In the genomic region with DNA sequence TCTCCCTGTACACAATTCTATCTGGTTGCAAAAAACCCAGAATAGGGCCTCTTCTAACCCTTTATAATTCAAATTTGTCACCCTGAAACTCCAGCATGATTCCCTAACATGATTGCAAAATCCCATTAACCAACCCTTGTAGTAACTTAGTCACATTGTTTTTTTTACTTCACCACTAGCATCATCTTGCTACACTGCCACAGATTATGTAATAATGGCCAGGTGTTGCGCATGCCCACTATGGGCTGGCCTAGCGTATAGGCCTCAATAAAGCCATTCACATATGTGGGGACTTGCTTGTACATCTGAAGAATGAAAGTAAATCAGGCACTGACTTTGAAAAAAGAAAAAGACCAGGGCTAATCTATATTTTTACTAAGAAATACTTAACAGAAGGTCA, we compare ENCODE assay signal across 22 cellular contexts. TPM values are rescaled to one million over a fixed set of nuclear protein-coding genes. Genes with fewer than 3 reads are reported as not detected.
DNase-seq lines count a peak whose midpoint lies in the region; ATAC-seq, FAIRE-seq and TF ChIP-seq lines count a peak whose summit lies in the region.
"Had no signal": no experiment of that assay in that cellular context is flagged by ENCODE, and none has a peak within 500 bp of the region (broad histone marks: within the 10 kb centered on the region; RNA-seq: fewer than 3 reads in every experiment).

No MANE protein-coding gene starts in this region.

- POLR2A ChIA-PET in K562 (lab: Yijun Ruan, JAX): no interaction called here

- TF ChIP-seq EP300 in K562 (IDR thresholded peaks at IDR 0.05; ENCODE audit: low read length): no peak
- no peak for TF ChIP-seq EP300 in transverse colon (IDR thresholded peaks at IDR 0.05; ENCODE audit: low read depth)

- H3K9me1 ChIP-seq in K562 (ENCODE audit: control insufficient read depth, insufficient read depth, low read length): no peaks in the 10 kb centered on the region

- no peaks in the 10 kb centered on the region for H3K79me2 ChIP-seq in K562 (ENCODE audit: control insufficient read depth, insufficient read depth, low read length)

- 6% methylated on average over 2 of the region's 2 CpGs for whole genome bisulfite sequencing in K562 (ENCODE audit: insufficient coverage, low coverage, missing lambda C conversion rate)
- WGBS in mesenchymal stem cell: 95% methylated on average over 2 of the region's 2 CpGs
- WGBS in transverse colon (ENCODE audit: low coverage in 1 of 2), 2 donors: 90 to 100% methylated on average over 2 of the region's 2 CpGs

- DNase-seq in GF-D8 (lab: John Stamatoyannopoulos, UW) (peak; percentile 14), NOMO-1 treated with DMSO at 0.1 percent for 48 hours (lab: John Stamatoyannopoulos, UW; ENCODE audit: unreplicated experiment) (peak; percentile 97), K562 (ENCODE audit: extremely low read depth in 1 of 4, low spot score in 3 of 4) (no peak), mesenchymal stem cell (peak; percentile 59), transverse colon (no peak)
- DNase-seq in stimulated activated naive CD4-positive, alpha-beta T cell treated with Interleukin-2 at 50 U/mL for 16 hours (lab: John Stamatoyannopoulos, UW): no peak
- DNase-seq: activated CD4-positive, alpha-beta T cell treated with anti-CD3 and anti-CD28 coated beads, Interleukin-2, amount 50 U/mL, for 48 hours; activated T-cell treated with anti-CD3 and anti-CD28 coated beads, Interleukin-2, amount 50 U/mL, for 24 hours; BE2C; NCI-H1417 treated with DMSO at 0.1 percent for 48 hours; small intestine; stimulated activated CD4-positive, alpha-beta T cell treated with anti-CD3 and anti-CD28 coated beads, Interleukin-4, amount 100 ng/mL, for 4 hours had no signal

- ATAC-seq in K562 (no peak), HG02840 (IDR thresholded peaks at IDR 0.05; ENCODE audit: low FRiP score, unreplicated experiment) (no peak), HG02623 (IDR thresholded peaks at IDR 0.05; ENCODE audit: unreplicated experiment) (no peak)
- ATAC-seq: activated naive CD4-positive, alpha-beta T cell treated with anti-CD3 and anti-CD28 coated beads, Interleukin-2, amount 50 U/mL, for 72 hours; left lobe of liver; SK-N-SH treated with all-trans-retinoic acid at 6 μM for 48 hours had no signal

- H2BK120ac ChIP-seq in mesenchymal stem cell (ENCODE audit: low read depth, low read length): no peak overlapping the region

- H2BK12ac ChIP-seq in mesenchymal stem cell (ENCODE audit: low read length in 2 of 2): no peak overlapping the region

- H3K14ac ChIP-seq in mesenchymal stem cell (ENCODE audit: low read length in 2 of 2): no peak overlapping the region

- H3K4me2 ChIP-seq in K562 (ENCODE audit: insufficient read depth, low read length): no peak overlapping the region
- H3K4me2 ChIP-seq in mesenchymal stem cell (ENCODE audit: low read length, poor library complexity, severe bottlenecking): no peak overlapping the region

- no peaks in the 10 kb centered on the region for H4K20me1 ChIP-seq in K562 (replicated peaks; ENCODE audit: control insufficient read depth, insufficient read depth, low read length)

- no peaks in the 10 kb centered on the region for H3K27me3 ChIP-seq in K562 (ENCODE audit: control insufficient read depth in 2 of 2, insufficient read depth in 2 of 2, low read length in 2 of 2)
- H3K27me3 ChIP-seq in mesenchymal stem cell (ENCODE audit: control insufficient read depth in 1 of 2, insufficient read depth in 1 of 2, low read length in 2 of 2): no peaks in the 10 kb centered on the region
- H3K27me3 ChIP-seq in transverse colon: no peaks in the 10 kb centered on the region
- H3K27me3 ChIP-seq: BE2C, cardiac muscle cell, pancreas had no signal

- H4K91ac ChIP-seq in mesenchymal stem cell (ENCODE audit: low read length): no peak overlapping the region

- no peak overlapping the region for H3K27ac ChIP-seq in K562 (ENCODE audit: extremely low read depth, low read depth, low read length)
- no peak overlapping the region for H3K27ac ChIP-seq in mesenchymal stem cell (ENCODE audit: low read length, poor library complexity, severe bottlenecking)
- no peak overlapping the region for H3K27ac ChIP-seq in transverse colon
- H3K27ac ChIP-seq: cardiac muscle cell, pancreas, thoracic aorta had no signal

- no peak for TF ChIP-seq POLR2A in K562 (conservative IDR thresholded peaks at IDR 0.05)
- no peak for TF ChIP-seq POLR2A in transverse colon (IDR thresholded peaks at IDR 0.05)

- in situ Hi-C loops in K562 (cut with MboI) (no loop called here), transverse colon (cut with MboI; ENCODE audit: low pct_ligation_motif_present in 1 of 4, low pct_unique_long_range_greater_than_20kb in 1 of 4, low sequenced_read_pairs in 3 of 4) (no loop called here)

- H4K8ac ChIP-seq in mesenchymal stem cell (ENCODE audit: low read length): no peak overlapping the region

- intact Hi-C loops in K562 (cut with micrococcal nuclease): no loop called here
- intact Hi-C loops in transverse colon (cut with DNase I; ENCODE audit: low total_unique reads): no loop called here

- TF ChIP-seq RAD21 in K562 (CRISPR knock-in tag; conservative IDR thresholded peaks at IDR 0.05 in 1 of 2, IDR thresholded peaks at IDR 0.05 in 1 of 2): no peak

- no peaks in the 10 kb centered on the region for H3K79me1 ChIP-seq in mesenchymal stem cell (replicated peaks; ENCODE audit: low read length, poor library complexity, severe bottlenecking)

- H3K9ac ChIP-seq in K562 (ENCODE audit: insufficient read depth in 1 of 2, low read depth in 2 of 2, low read length in 2 of 2) (no peak overlapping the region), mesenchymal stem cell (ENCODE audit: low read length) (no peak overlapping the region)

- H3K4me1 ChIP-seq in K562 (replicated peaks in 1 of 2; ENCODE audit: control insufficient read depth in 2 of 2, insufficient read depth in 2 of 2, low read length in 2 of 2): no peaks in the 10 kb centered on the region
- H3K4me1 ChIP-seq in mesenchymal stem cell (ENCODE audit: control insufficient read depth, insufficient read depth, low read depth, low read length): no peaks in the 10 kb centered on the region
- no peaks in the 10 kb centered on the region for H3K4me1 ChIP-seq in transverse colon
- H3K4me1 ChIP-seq: BE2C had no signal

- H3K18ac ChIP-seq in mesenchymal stem cell (ENCODE audit: low read depth in 1 of 2, low read length in 2 of 2): no peak overlapping the region

- CTCF ChIA-PET in K562 (lab: Yijun Ruan, JAX; ENCODE audit: low intra/inter-chr PET ratio): no interaction called here

- no peak for FAIRE-seq in K562 (lab: Jason Lieb, UNC)
- FAIRE-seq: GM19239, pancreas, small intestine had no signal

- H2BK5ac ChIP-seq in mesenchymal stem cell (ENCODE audit: low read depth, low read length, poor library complexity, severe bottlenecking): no peak overlapping the region

- H2BK15ac ChIP-seq in mesenchymal stem cell (ENCODE audit: low read depth, poor library complexity, severe bottlenecking): no peak overlapping the region

- H3K23ac ChIP-seq in mesenchymal stem cell (ENCODE audit: low read length in 2 of 2): no peak overlapping the region

- H3K4ac ChIP-seq in mesenchymal stem cell (ENCODE audit: low read depth in 1 of 2, low read length in 2 of 2): no peak overlapping the region

- no peak overlapping the region for H2AK5ac ChIP-seq in mesenchymal stem cell (ENCODE audit: low read length, severe bottlenecking)

- H3K9me3 ChIP-seq in K562 (replicated peaks; ENCODE audit: control insufficient read depth, insufficient read depth, low read depth, low read length) (no peaks in the 10 kb centered on the region), mesenchymal stem cell (ENCODE audit: control insufficient read depth, low read length) (no peaks in the 10 kb centered on the region), transverse colon (no peaks in the 10 kb centered on the region)
- H3K9me3 ChIP-seq: BE2C, pancreas, thoracic aorta had no signal

- H3K36me3 ChIP-seq in K562 (ENCODE audit: control insufficient read depth, insufficient read depth, low read length) (no peaks in the 10 kb centered on the region), mesenchymal stem cell (ENCODE audit: control insufficient read depth in 1 of 2, insufficient read depth in 2 of 2, low read depth in 1 of 2, low read length in 2 of 2) (no peaks in the 10 kb centered on the region), transverse colon (no peaks in the 10 kb centered on the region)
- H3K36me3 ChIP-seq: BE2C, cardiac muscle cell, pancreas, thoracic aorta had no signal

- BruUV-seq in K562 (replicated peaks; lab: Mats Ljungman, UMichigan): no TSS peak

- no peak overlapping the region for H2AFZ ChIP-seq in K562 (ENCODE audit: low read depth, low read length)
- no peak overlapping the region for H2AFZ ChIP-seq in mesenchymal stem cell (ENCODE audit: low read depth, low read length)

- H3K4me3 ChIP-seq in K562 (no peak overlapping the region), mesenchymal stem cell (ENCODE audit: insufficient read depth in 1 of 2, low read depth in 1 of 2, low read length in 2 of 2) (no peak overlapping the region), transverse colon (no peak overlapping the region)
- H3K4me3 ChIP-seq: cardiac muscle cell, pancreas, thoracic aorta had no signal

- TF ChIP-seq CTCF in K562 (IDR thresholded peaks at IDR 0.05 in 2 of 3, conservative IDR thresholded peaks at IDR 0.05 in 1 of 3; ENCODE audit: insufficient read depth in 2 of 3, low read depth in 1 of 3, low read length in 3 of 3) (no peak), transverse colon (IDR thresholded peaks at IDR 0.05) (no peak)

TF ChIP-seq in K562, 482 proteins besides CTCF, POLR2A, EP300 and RAD21 (continues in another document):
- no peak for TF ChIP-seq KDM4B (IDR thresholded peaks at IDR 0.05; ENCODE audit: borderline replicate concordance in 2 of 2, low read depth in 1 of 2)
- TF ChIP-seq SRSF9 (IDR thresholded peaks at IDR 0.05; ENCODE audit: borderline replicate concordance, low read depth, low read length): no peak

RNA-seq across cellular contexts. Expression of a gene that starts 25.7 kb away (rescaled TPM):
- total RNA-seq in K562 (2011; cell fraction: chromatin; rRNA removed; ENCODE audit: low replicate concordance): not detected in 2 replicates
- not detected in 2 replicates for total RNA-seq in K562 (2011; cell fraction: nucleolus; rRNA removed)
- not detected in 2 replicates for total RNA-seq in K562 (2011; cell fraction: nucleoplasm; rRNA removed)
- not detected in 2 replicates for total RNA-seq in K562 (2014; rRNA removed)
- not detected in 2 replicates for total RNA-seq in K562 (2014; rRNA removed; fragmentation: Illumina TruSeq; extraction: Trizol)
- total RNA-seq in K562 (2015; rRNA removed; fragmentation: Illumina TruSeq; extraction: Trizol): not detected in 2 replicates
- total RNA-seq in K562 (2021): not detected in 2 replicates
- polyA plus RNA-seq in K562 (2011; rRNA removed): not detected in 2 replicates
- not detected in 2 replicates for polyA plus RNA-seq in K562 (2011; cell fraction: cytosol; rRNA removed)
- polyA plus RNA-seq in K562 (2011; cell fraction: nucleus; rRNA removed): not detected in 2 replicates
- polyA plus RNA-seq in K562 (2012): not detected in 2 replicates
- polyA plus RNA-seq in K562 (2014; fragmentation: Illumina TruSeq; extraction: Trizol): not detected in 2 replicates
- not detected for polyA plus RNA-seq in K562 (2014; fragmentation: Nextera tagmentation; extraction: Ambion mirVana)
- polyA plus RNA-seq in K562 (2014; rRNA removed): 0.13 TPM in 1 of 2 replicates, not detected in the other
- polyA minus RNA-seq in K562 (2011; rRNA and poly(A)+ RNA removed): not detected in 2 replicates
- not detected in 2 replicates for polyA minus RNA-seq in K562 (2011; cell fraction: cytosol; rRNA and poly(A)+ RNA removed)
- not detected in 2 replicates for polyA minus RNA-seq in K562 (2011; cell fraction: nucleus; rRNA and poly(A)+ RNA removed)
- polyA plus RNA-seq in mesenchymal stem cell (2013, experiment 1 of 2): not detected
- polyA plus RNA-seq in mesenchymal stem cell (2013, experiment 2 of 2): 0.03 TPM
- total RNA-seq in transverse colon: not detected
- total RNA-seq: activated naive CD4-positive, alpha-beta T cell treated with anti-CD3 and anti-CD28 coated beads, Interleukin-2, amount 50 U/mL, for 72 hours; cardiac muscle cell; left lobe of liver; pancreas had no signal
- polyA plus RNA-seq: cardiac muscle cell, IgD-negative memory B cell, small intestine had no signal

Comparison
In these comparisons a context has a peak if more than half of its experiments do, and no peak if none do; other contexts are left out.
1. DNase-seq: peak in GF-D8 (single experiment), NOMO-1 treated with DMSO at 0.1 percent for 48 hours (single experiment) and mesenchymal stem cell (single experiment); none in K562 (0 of 4), transverse colon (single experiment) and stimulated activated naive CD4-positive, alpha-beta T cell treated with Interleukin-2 at 50 U/mL for 16 hours (single experiment).